ENCODE assay signal across 1 cellular context in the genomic region with DNA sequence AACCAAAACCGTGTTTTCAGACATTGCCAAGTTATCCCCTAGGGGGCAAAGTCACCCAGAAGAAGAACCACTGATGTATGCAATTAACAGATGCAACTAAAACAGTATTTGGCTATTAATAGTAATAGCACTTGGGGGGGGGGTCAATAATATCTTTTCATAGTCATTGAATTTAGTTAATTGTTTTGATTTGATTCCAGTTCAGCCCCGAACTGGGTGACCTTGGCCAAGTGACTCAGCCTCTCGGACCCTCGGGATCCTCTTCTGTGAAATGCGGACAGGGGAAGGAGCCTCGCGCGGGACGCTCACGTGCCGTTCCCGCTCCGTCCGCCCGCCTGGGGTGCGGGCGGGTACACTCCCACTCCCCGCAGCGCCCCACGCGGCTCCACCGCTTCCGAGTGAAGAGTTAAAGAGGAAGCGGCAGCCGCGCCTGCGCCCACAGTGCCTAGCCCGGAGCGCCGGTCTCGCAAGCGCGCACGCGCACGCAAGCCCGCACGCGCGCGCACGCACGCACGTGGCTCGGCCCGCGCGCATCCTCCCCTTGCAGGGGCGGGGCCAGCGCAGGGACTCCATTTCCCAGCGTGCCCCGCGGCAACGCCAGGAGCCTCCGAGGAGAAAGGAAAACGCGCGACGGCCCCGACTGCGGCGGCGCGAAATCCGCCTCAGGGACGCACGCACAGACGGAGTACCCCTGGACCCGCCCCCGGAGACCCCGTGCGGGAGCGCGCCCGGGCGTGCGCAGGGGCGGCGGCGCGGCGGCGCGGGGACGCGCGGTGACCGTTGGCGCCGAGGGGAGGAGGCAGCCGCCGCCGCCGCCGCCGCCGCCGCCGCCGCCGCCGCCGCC.
TF ChIP-seq lines count a peak whose summit lies in the region.

Gene DAZAP1 (plus strand): TSS at position 769 of the 844 bp plus-strand sequence. CDS start 188 bp downstream, outside the sequence.

TF ChIP-seq in K562, 482 proteins besides CTCF, POLR2A, EP300 and RAD21 (continued from another document):
- TF ChIP-seq, protein P1, sequence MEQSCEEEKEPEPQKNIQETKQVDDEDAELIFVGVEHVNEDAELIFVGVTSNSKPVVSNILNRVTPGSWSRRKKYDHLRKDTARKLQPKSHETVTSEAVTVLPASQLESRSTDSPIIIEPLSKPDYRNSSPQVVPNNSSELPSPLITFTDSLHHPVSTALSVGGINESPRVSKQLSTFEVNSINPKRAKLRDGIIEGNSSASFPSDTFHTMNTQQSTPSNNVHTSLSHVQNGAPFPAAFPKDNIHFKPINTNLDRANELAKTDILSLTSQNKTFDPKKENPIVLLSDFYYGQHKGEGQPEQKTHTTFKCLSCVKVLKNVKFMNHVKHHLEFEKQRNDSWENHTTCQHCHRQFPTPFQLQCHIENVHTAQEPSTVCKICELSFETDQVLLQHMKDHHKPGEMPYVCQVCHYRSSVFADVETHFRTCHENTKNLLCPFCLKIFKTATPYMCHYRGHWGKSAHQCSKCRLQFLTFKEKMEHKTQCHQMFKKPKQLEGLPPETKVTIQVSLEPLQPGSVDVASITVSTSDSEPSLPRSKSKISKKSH (CRISPR knock-in tag; IDR thresholded peaks at IDR 0.05) = no peak
- TF ChIP-seq RCOR1 (IDR thresholded peaks at IDR 0.05; ENCODE audit: borderline replicate concordance in 1 of 2, low read depth in 2 of 2, low read length in 2 of 2) (no peak), ZKSCAN1 (IDR thresholded peaks at IDR 0.05; ENCODE audit: low read depth, low read length) (no peak), ZBTB49 (CRISPR knock-in tag; IDR thresholded peaks at IDR 0.05; ENCODE audit: borderline replicate concordance) (no peak; the same call in 1 of the 2 replicates), HNRNPLL (IDR thresholded peaks at IDR 0.05; ENCODE audit: low read depth, low read length, poor library complexity, severe bottlenecking) (peak; percentile 70), FOXP1 (CRISPR knock-in tag; IDR thresholded peaks at IDR 0.05) (peak; percentile 61), CREM (IDR thresholded peaks at IDR 0.05; ENCODE audit: low read depth) (peak; percentile 82), TAF7 (tag; IDR thresholded peaks at IDR 0.05) (no peak), PHB (CRISPR knock-in tag; IDR thresholded peaks at IDR 0.05) (no peak), HNRNPH1 (optimal IDR thresholded peaks at IDR 0.05; ENCODE audit: low read depth, low read length) (no peak), PHF20 (IDR thresholded peaks at IDR 0.05; ENCODE audit: partially characterized antibody) (peak; percentile 46)
- TF ChIP-seq, protein P2, sequence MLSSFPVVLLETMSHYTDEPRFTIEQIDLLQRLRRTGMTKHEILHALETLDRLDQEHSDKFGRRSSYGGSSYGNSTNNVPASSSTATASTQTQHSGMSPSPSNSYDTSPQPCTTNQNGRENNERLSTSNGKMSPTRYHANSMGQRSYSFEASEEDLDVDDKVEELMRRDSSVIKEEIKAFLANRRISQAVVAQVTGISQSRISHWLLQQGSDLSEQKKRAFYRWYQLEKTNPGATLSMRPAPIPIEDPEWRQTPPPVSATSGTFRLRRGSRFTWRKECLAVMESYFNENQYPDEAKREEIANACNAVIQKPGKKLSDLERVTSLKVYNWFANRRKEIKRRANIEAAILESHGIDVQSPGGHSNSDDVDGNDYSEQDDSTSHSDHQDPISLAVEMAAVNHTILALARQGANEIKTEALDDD (IDR thresholded peaks at IDR 0.05) = no peak
